ENCODE assay signal across 14 cellular contexts in the genomic region with DNA sequence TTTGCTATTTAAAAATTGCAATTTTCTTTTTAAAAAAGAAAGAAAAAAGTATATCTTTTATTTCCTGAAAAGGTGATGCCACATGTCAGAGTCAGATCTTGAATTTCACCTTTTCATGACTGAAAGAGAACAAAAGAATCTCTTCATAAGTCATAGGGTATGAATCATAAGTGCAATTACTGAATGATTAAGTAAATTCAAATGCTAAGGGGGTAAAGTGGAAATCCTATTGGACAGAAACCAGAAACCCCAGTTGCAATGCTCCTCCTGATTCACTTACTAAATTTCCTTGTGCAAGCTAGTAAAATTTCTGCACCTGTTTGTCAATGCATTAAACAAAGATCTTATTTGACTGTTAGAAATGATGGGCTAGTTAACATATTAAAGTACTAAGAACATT. TPM values are rescaled to one million over a fixed set of nuclear protein-coding genes. Genes with fewer than 3 reads are reported as not detected.
DNase-seq lines count a peak whose midpoint lies in the region; ATAC-seq and TF ChIP-seq lines count a peak whose summit lies in the region.
"Had no signal": no experiment of that assay in that cellular context is flagged by ENCODE, and none has a peak within 500 bp of the region (broad histone marks: within the 10 kb centered on the region; RNA-seq: fewer than 3 reads in every experiment).

No MANE protein-coding gene starts in this region.

- H3K27me3 Mint-ChIP-seq in Calu3 (ENCODE audit: unreplicated experiment): no peaks in the 10 kb centered on the region
- H3K27me3 Mint-ChIP-seq in dendritic cell treated with granulocyte-macrophage colony-stimulating factor and Interleukin-4, amounts not matched to agents 40 ng/mL and 50 ng/mL, for 4 days: no peaks in the 10 kb centered on the region
- H3K27me3 Mint-ChIP-seq: activated B cell treated with CpG ODN at 0.5 μM for 24 hours had no signal

- peaks cover 4% of the 10 kb centered on the region; the same call in 1 of the 2 replicates for H3F3A ChIP-seq in MM.1S (ENCODE audit: insufficient read depth, low read length)

- no peaks in the 10 kb centered on the region for H3K9me3 Mint-ChIP-seq in Calu3 (ENCODE audit: low read depth, unreplicated experiment)
- no peaks in the 10 kb centered on the region for H3K9me3 Mint-ChIP-seq in dendritic cell treated with granulocyte-macrophage colony-stimulating factor and Interleukin-4, amounts not matched to agents 40 ng/mL and 50 ng/mL, for 4 days
- H3K9me3 Mint-ChIP-seq: activated B cell treated with CpG ODN at 0.5 μM for 24 hours; CD8-positive, alpha-beta T cell had no signal

- CTCF ChIA-PET in Calu3 (lab: Charles Lee): interaction anchor here (1.3 kb wide), 1 partner anchor 9 kb away, joined by 4 read pairs; no protein-coding TSS in a partner anchor

- H3K4me2 ChIP-seq in MM.1S (ENCODE audit: low read depth, low read length): peak overlapping the region; percentile 72
- H3K4me2 ChIP-seq in hepatocyte: no peak overlapping the region

- peaks cover 37% of the 10 kb centered on the region for H3K4me1 Mint-ChIP-seq in Calu3 (ENCODE audit: low read depth, unreplicated experiment)
- H3K4me1 Mint-ChIP-seq in dendritic cell treated with granulocyte-macrophage colony-stimulating factor and Interleukin-4, amounts not matched to agents 40 ng/mL and 50 ng/mL, for 4 days (ENCODE audit: low read depth): peaks cover 27% of the 10 kb centered on the region
- H3K4me1 Mint-ChIP-seq: activated B cell treated with CpG ODN at 0.5 μM for 24 hours had no signal

- no TSS peak for BruUV-seq in Calu3 (replicated peaks; lab: Mats Ljungman, UMichigan)

- H3K9me2 ChIP-seq in MM.1S (replicated peaks; ENCODE audit: insufficient read depth, low read length): no peaks in the 10 kb centered on the region
- no peaks in the 10 kb centered on the region for H3K9me2 ChIP-seq in hepatocyte (replicated peaks; ENCODE audit: insufficient read depth)

- H3K79me2 ChIP-seq in MM.1S (ENCODE audit: low read length) (no peaks in the 10 kb centered on the region), hepatocyte (no peaks in the 10 kb centered on the region)

- H3K36me3 Mint-ChIP-seq in Calu3 (ENCODE audit: insufficient read depth, unreplicated experiment): peaks cover 6% of the 10 kb centered on the region
- no peaks in the 10 kb centered on the region for H3K36me3 Mint-ChIP-seq in dendritic cell treated with granulocyte-macrophage colony-stimulating factor and Interleukin-4, amounts not matched to agents 40 ng/mL and 50 ng/mL, for 4 days (ENCODE audit: low read depth)
- H3K36me3 Mint-ChIP-seq: CD8-positive, alpha-beta T cell had no signal

- H3K27me3 ChIP-seq in MM.1S (replicated peaks; ENCODE audit: insufficient read depth, low read length): no peaks in the 10 kb centered on the region
- no peaks in the 10 kb centered on the region for H3K27me3 ChIP-seq in hepatocyte
- H3K27me3 ChIP-seq: SJCRH30 had no signal

- TF ChIP-seq CTCF in Calu3 (IDR thresholded peaks at IDR 0.05; ENCODE audit: unreplicated experiment): no peak
- no peak for TF ChIP-seq CTCF in MM.1S (IDR thresholded peaks at IDR 0.05; ENCODE audit: low read length)
- TF ChIP-seq CTCF in hepatocyte (IDR thresholded peaks at IDR 0.05; ENCODE audit: poor library complexity): no peak

- H3K4me1 ChIP-seq in MM.1S (ENCODE audit: low read length) (peaks cover 7% of the 10 kb centered on the region), hepatocyte (ENCODE audit: insufficient read depth) (no peaks in the 10 kb centered on the region)

- intact Hi-C loops in Calu3 (cut with micrococcal nuclease; ENCODE audit: unreplicated experiment): loop anchor here (5.0 kb wide), 1 partner anchor 71 kb away; a partner anchor contains a TSS
- intact Hi-C loops in dendritic cell treated with granulocyte-macrophage colony-stimulating factor and Interleukin-4, amounts not matched to agents 40 ng/mL and 50 ng/mL, for 4 days (cut with micrococcal nuclease): no loop called here

- peak overlapping the region; percentile 23; the same call in 1 of the 2 replicates for H3K27ac ChIP-seq in MM.1S (ENCODE audit: low read length)
- H3K27ac ChIP-seq in hepatocyte: no peak overlapping the region
- H3K27ac ChIP-seq: SJCRH30 had no signal

- ATAC-seq in GM18867 (IDR thresholded peaks at IDR 0.05; ENCODE audit: unreplicated experiment) (peak; percentile 20), GM18873 (IDR thresholded peaks at IDR 0.05; ENCODE audit: low FRiP score, unreplicated experiment) (no peak)
- ATAC-seq: CD8-positive, alpha-beta T cell had no signal

- DNase-seq in Calu3 (peak; percentile 33), MM.1S (no peak), AG20443 (ENCODE audit: low spot score) (no peak), NCI-H345 treated with DMSO at 0.1 percent for 48 hours (lab: John Stamatoyannopoulos, UW; ENCODE audit: unreplicated experiment) (no peak), hepatocyte (ENCODE audit: low spot score) (no peak)
- DNase-seq: activated B cell treated with CpG ODN at 0.5 μM for 24 hours; activated effector memory CD4-positive, alpha-beta T cell treated with Interleukin-2 at 50 U/mL for 16 hours; CD8-positive, alpha-beta T cell; NCI-H510A treated with DMSO at 0.1 percent for 48 hours; substantia nigra had no signal

- H3K9me3 ChIP-seq in MM.1S (replicated peaks; ENCODE audit: insufficient read depth, low read length) (no peaks in the 10 kb centered on the region), hepatocyte (ENCODE audit: low read depth) (no peaks in the 10 kb centered on the region)
- H3K9me3 ChIP-seq: SJCRH30 had no signal

- H2AFZ ChIP-seq in MM.1S (ENCODE audit: low read length) (peak overlapping the region; percentile 3), hepatocyte (no peak overlapping the region)

- peak overlapping the region; percentile 29; the same call in 1 of the 2 replicates for H3K9ac ChIP-seq in MM.1S (ENCODE audit: low read length)

- H4K20me1 ChIP-seq in MM.1S (ENCODE audit: insufficient read depth, low read length): no peaks in the 10 kb centered on the region
- no peaks in the 10 kb centered on the region for H4K20me1 ChIP-seq in hepatocyte (ENCODE audit: insufficient read depth, poor library complexity, severe bottlenecking)

- no peaks in the 10 kb centered on the region for H3K36me3 ChIP-seq in MM.1S (replicated peaks; ENCODE audit: insufficient read depth, low read length)
- no peaks in the 10 kb centered on the region for H3K36me3 ChIP-seq in hepatocyte (replicated peaks; ENCODE audit: insufficient read depth, low read depth)
- H3K36me3 ChIP-seq: SJCRH30 had no signal

- H3K4me3 Mint-ChIP-seq in Calu3 (ENCODE audit: low read depth, unreplicated experiment): peak overlapping the region; percentile 31
- H3K4me3 Mint-ChIP-seq in dendritic cell treated with granulocyte-macrophage colony-stimulating factor and Interleukin-4, amounts not matched to agents 40 ng/mL and 50 ng/mL, for 4 days: no peak overlapping the region
- H3K4me3 Mint-ChIP-seq: activated B cell treated with CpG ODN at 0.5 μM for 24 hours; CD8-positive, alpha-beta T cell had no signal

- H3K4me3 ChIP-seq in MM.1S (ENCODE audit: low read length) (peak overlapping the region; percentile 37), hepatocyte (no peak overlapping the region)
- H3K4me3 ChIP-seq: SJCRH30 had no signal

- H3K27ac Mint-ChIP-seq in Calu3 (ENCODE audit: unreplicated experiment): peak overlapping the region; percentile 74
- peak overlapping the region; percentile 66 for H3K27ac Mint-ChIP-seq in dendritic cell treated with granulocyte-macrophage colony-stimulating factor and Interleukin-4, amounts not matched to agents 40 ng/mL and 50 ng/mL, for 4 days
- H3K27ac Mint-ChIP-seq: activated B cell treated with CpG ODN at 0.5 μM for 24 hours; CD8-positive, alpha-beta T cell had no signal

RNA-seq across cellular contexts. Expression of a gene that starts 8.2 kb away (rescaled TPM):
- total RNA-seq in Calu3 (2022) (22.9 and 23.9 TPM in 2 replicates), hepatocyte (9.2 and 12.1 TPM in 2 replicates)
- polyA plus RNA-seq in hepatocyte: 3.0 TPM in 2 replicates
- total RNA-seq: SJCRH30 had no signal

RNA-seq across cellular contexts. Expression of a gene that starts 27.1 kb away (rescaled TPM):
- total RNA-seq in Calu3 (2022) (0.07 TPM in 1 of 2 replicates, not detected in the other), hepatocyte (0.03 and 0.12 TPM in 2 replicates)
- polyA plus RNA-seq in hepatocyte: 0.06 TPM in 1 of 2 replicates, not detected in the other
- total RNA-seq: CD8-positive, alpha-beta T cell had no signal
